Comparison of ENCODE assay signal across 8 cellular contexts in genomic region chr12:104455594-104456416, GRCh38. TPM values are rescaled to one million over a fixed set of nuclear protein-coding genes. Genes with fewer than 3 reads are reported as not detected.
DNase-seq lines count a peak whose midpoint lies in the region; ATAC-seq, FAIRE-seq and TF ChIP-seq lines count a peak whose summit lies in the region.

No MANE protein-coding gene starts in this region.

- no peak for DNase-seq in stimulated activated naive CD8-positive, alpha-beta T cell treated with anti-CD3 and anti-CD28 coated beads, Interleukin-15, Interleukin-2, amounts not matched to agents 100 U/mL and 50 U/mL, for 24 hours
- DNase-seq in bronchial epithelial cell (ENCODE audit: low read depth) (peak; percentile 20), aorta (no peak), NCI-H446 treated with DMSO at 0.1 percent for 48 hours (lab: John Stamatoyannopoulos, UW) (no peak), cerebellar nuclear complex (lab: John Stamatoyannopoulos, UW) (no peak), SIG-M5 treated with dmso at 0.1 percent for 504 hours (lab: John Stamatoyannopoulos, UW; ENCODE audit: unreplicated experiment) (no peak)

- no peaks in the 10 kb centered on the region for H3K36me3 Mint-ChIP-seq in stimulated activated naive CD8-positive, alpha-beta T cell treated with anti-CD3 and anti-CD28 coated beads, Interleukin-15, Interleukin-2, amounts not matched to agents 100 ng/mL and 50 ng/mL, for 24 hours (ENCODE audit: low read depth)

- H3K27me3 Mint-ChIP-seq in stimulated activated naive CD8-positive, alpha-beta T cell treated with anti-CD3 and anti-CD28 coated beads, Interleukin-15, Interleukin-2, amounts not matched to agents 100 ng/mL and 50 ng/mL, for 24 hours: no peaks in the 10 kb centered on the region

- H3K4me3 Mint-ChIP-seq in stimulated activated naive CD8-positive, alpha-beta T cell treated with anti-CD3 and anti-CD28 coated beads, Interleukin-15, Interleukin-2, amounts not matched to agents 100 ng/mL and 50 ng/mL, for 24 hours: peak overlapping the region; percentile 90

- peaks cover 28% of the 10 kb centered on the region for H3K4me1 ChIP-seq in mononuclear cell (ENCODE audit: insufficient read depth, low read length)
- H3K4me1 ChIP-seq in aorta (ENCODE audit: control insufficient read depth in 1 of 2, insufficient read depth in 2 of 2, low read length in 2 of 2): no peaks in the 10 kb centered on the region

- H3K4me1 Mint-ChIP-seq in stimulated activated naive CD8-positive, alpha-beta T cell treated with anti-CD3 and anti-CD28 coated beads, Interleukin-15, Interleukin-2, amounts not matched to agents 100 ng/mL and 50 ng/mL, for 24 hours (ENCODE audit: low read depth): peaks cover 39% of the 10 kb centered on the region

- H3K9me3 Mint-ChIP-seq in stimulated activated naive CD8-positive, alpha-beta T cell treated with anti-CD3 and anti-CD28 coated beads, Interleukin-15, Interleukin-2, amounts not matched to agents 100 ng/mL and 50 ng/mL, for 24 hours: peaks cover 3% of the 10 kb centered on the region

- no peak for ATAC-seq in stimulated activated naive CD8-positive, alpha-beta T cell treated with anti-CD3 and anti-CD28 coated beads, Interleukin-15, Interleukin-2, amounts not matched to agents 100 U/mL and 50 U/mL, for 24 hours
- ATAC-seq in aorta (ENCODE audit: low FRiP score): no peak

- intact Hi-C loops in aorta (cut with DNase I): loop anchor here (5.0 kb wide), 7 partner anchors 74 to 421 kb away; no protein-coding TSS in a partner anchor

- peak overlapping the region; percentile 89 for H3K27ac Mint-ChIP-seq in stimulated activated naive CD8-positive, alpha-beta T cell treated with anti-CD3 and anti-CD28 coated beads, Interleukin-15, Interleukin-2, amounts not matched to agents 100 ng/mL and 50 ng/mL, for 24 hours

- H3K27me3 ChIP-seq in bronchial epithelial cell (ENCODE audit: control insufficient read depth, insufficient read depth, low read length) (no peaks in the 10 kb centered on the region), mononuclear cell (ENCODE audit: insufficient read depth, low read length) (no peaks in the 10 kb centered on the region), aorta (ENCODE audit: control insufficient read depth in 1 of 2, insufficient read depth in 2 of 2, low read length in 1 of 2) (no peaks in the 10 kb centered on the region)

- H3K36me3 ChIP-seq in bronchial epithelial cell (ENCODE audit: control insufficient read depth, insufficient read depth, low read length) (no peaks in the 10 kb centered on the region), aorta (ENCODE audit: control insufficient read depth in 1 of 2, insufficient read depth in 2 of 2, low read length in 1 of 2) (no peaks in the 10 kb centered on the region)

- H3K9me3 ChIP-seq in mononuclear cell (ENCODE audit: low read depth, low read length) (peaks cover 1% of the 10 kb centered on the region), aorta (ENCODE audit: control insufficient read depth, low read length) (no peaks in the 10 kb centered on the region)

- peak overlapping the region; percentile 58 to 66 for H3K27ac ChIP-seq in aorta (ENCODE audit: low read depth in 1 of 2, low read length in 2 of 2)

- no peak for FAIRE-seq in bronchial epithelial cell (lab: Jason Lieb, UNC)

- TF ChIP-seq CTCF in bronchial epithelial cell (IDR thresholded peaks at IDR 0.05; ENCODE audit: insufficient read depth, low read length, severe bottlenecking): no peak

- H3K4me3 ChIP-seq in bronchial epithelial cell (ENCODE audit: low read depth, low read length) (peak overlapping the region; percentile 79), mononuclear cell (ENCODE audit: low read length) (peak overlapping the region; percentile 100), aorta (ENCODE audit: low read length in 2 of 2) (peak overlapping the region; percentile 23 to 66)

- 34 to 38% methylated on average over 8 of the region's 8 CpGs for whole genome bisulfite sequencing in aorta, 2 donors

RNA-seq across cellular contexts. Expression of gene CHST11, which starts 0.9 kb away (rescaled TPM):
- total RNA-seq in bronchial epithelial cell: 4.2 and 7.9 TPM in 2 replicates
- total RNA-seq in mononuclear cell: 83.7 TPM
- 10 to 100 TPM; 27.2 to 31.0 TPM for total RNA-seq in aorta
- polyA plus RNA-seq in aorta: 1 to 10 TPM; 2.1 to 4.2 TPM

Comparison
In these comparisons a context has a peak if more than half of its experiments do, and no peak if none do; other contexts are left out.
1. H3K4me3 ChIP-seq: peak in every context shown above with its lines; median percentile 100 in mononuclear cell; 79 in bronchial epithelial cell; 44 in aorta.